In genomic region chr16:78743556-78743955, GRCh38 we compare ENCODE assay signal across 19 cellular contexts.
A peak's percentile ranks its signal among the peaks of the same experiment; 100 is the strongest.
DNase-seq lines count a peak whose midpoint lies in the region; ATAC-seq and TF ChIP-seq lines count a peak whose summit lies in the region.
"Had no signal": no experiment of that assay in that cellular context is flagged by ENCODE, and none has a peak within 500 bp of the region (broad histone marks: within the 10 kb centered on the region; RNA-seq: fewer than 3 reads in every experiment).

No MANE protein-coding gene starts in this region.

- H3K4me3 Mint-ChIP-seq in activated CD4-positive, alpha-beta T cell treated with anti-CD3 and anti-CD28 coated beads, Interleukin-2, amount 10 ng/mL, durations not matched to agents 24 days and 14 days = peak overlapping the region; percentile 66
- H3K4me3 Mint-ChIP-seq in activated naive CD8-positive, alpha-beta T cell treated with anti-CD3 and anti-CD28 coated beads, Interleukin-2, amount 10 ng/mL, durations not matched to agents 7 days and 5 days = no peak overlapping the region
- no peak overlapping the region for H3K4me3 Mint-ChIP-seq in nephron
- H3K4me3 Mint-ChIP-seq: neural crest cell had no signal

- no peak overlapping the region for H3K9ac ChIP-seq in OCI-LY3 (ENCODE audit: low read length)

- H2AFZ ChIP-seq in OCI-LY3 (ENCODE audit: low read depth, low read length) = peak overlapping the region; percentile 75; the same call in 1 of the 2 replicates

- H3K36me3 Mint-ChIP-seq in activated CD4-positive, alpha-beta T cell treated with anti-CD3 and anti-CD28 coated beads, Interleukin-2, amount 10 ng/mL, durations not matched to agents 24 days and 14 days (ENCODE audit: low read depth) = peaks cover 4% of the 10 kb centered on the region
- H3K36me3 Mint-ChIP-seq in activated naive CD8-positive, alpha-beta T cell treated with anti-CD3 and anti-CD28 coated beads, Interleukin-2, amount 10 ng/mL, durations not matched to agents 7 days and 5 days = peaks cover 13% of the 10 kb centered on the region
- no peaks in the 10 kb centered on the region for H3K36me3 Mint-ChIP-seq in nephron (ENCODE audit: low read depth)

- H3K9me3 Mint-ChIP-seq in activated CD4-positive, alpha-beta T cell treated with anti-CD3 and anti-CD28 coated beads, Interleukin-2, amount 10 ng/mL, durations not matched to agents 24 days and 14 days = peaks cover 6% of the 10 kb centered on the region
- H3K9me3 Mint-ChIP-seq in activated naive CD8-positive, alpha-beta T cell treated with anti-CD3 and anti-CD28 coated beads, Interleukin-2, amount 10 ng/mL, durations not matched to agents 7 days and 5 days = peaks cover 6% of the 10 kb centered on the region
- H3K9me3 Mint-ChIP-seq in nephron = no peaks in the 10 kb centered on the region
- H3K9me3 Mint-ChIP-seq: neural crest cell had no signal

- no peaks in the 10 kb centered on the region for H3K9me3 ChIP-seq in OCI-LY3 (ENCODE audit: insufficient read depth, low read length)
- H3K9me3 ChIP-seq: heart left ventricle, lower lobe of right lung, prostate gland, thyroid gland had no signal

- peaks cover 18% of the 10 kb centered on the region for H3K4me1 Mint-ChIP-seq in activated CD4-positive, alpha-beta T cell treated with anti-CD3 and anti-CD28 coated beads, Interleukin-2, amount 10 ng/mL, durations not matched to agents 24 days and 14 days
- peaks cover 11% of the 10 kb centered on the region for H3K4me1 Mint-ChIP-seq in activated naive CD8-positive, alpha-beta T cell treated with anti-CD3 and anti-CD28 coated beads, Interleukin-2, amount 10 ng/mL, durations not matched to agents 7 days and 5 days
- peaks cover 45% of the 10 kb centered on the region for H3K4me1 Mint-ChIP-seq in nephron

- no peak for TF ChIP-seq CTCF in OCI-LY3 (IDR thresholded peaks at IDR 0.05; ENCODE audit: low read depth, low read length)
- TF ChIP-seq CTCF in nephron (IDR thresholded peaks at IDR 0.05; ENCODE audit: unreplicated experiment in 3 of 3) = no peak

- no peak overlapping the region for H3K4me3 ChIP-seq in OCI-LY3 (ENCODE audit: low read length)
- H3K4me3 ChIP-seq: prostate gland, SK-N-MC, thyroid gland had no signal

- no peaks in the 10 kb centered on the region for H3K36me3 ChIP-seq in OCI-LY3 (replicated peaks; ENCODE audit: low read depth, low read length)
- H3K36me3 ChIP-seq: heart left ventricle, lower lobe of right lung, prostate gland, thyroid gland had no signal

- no peak overlapping the region for H3K4me2 ChIP-seq in OCI-LY3 (ENCODE audit: low read length)

- POLR2A ChIA-PET in activated naive CD8-positive, alpha-beta T cell treated with anti-CD3 and anti-CD28 coated beads, Interleukin-2, amount 10 ng/mL, durations not matched to agents 7 days and 5 days (lab: Charles Lee) = no interaction called here

- H3K27me3 Mint-ChIP-seq in activated CD4-positive, alpha-beta T cell treated with anti-CD3 and anti-CD28 coated beads, Interleukin-2, amount 10 ng/mL, durations not matched to agents 24 days and 14 days = no peaks in the 10 kb centered on the region
- no peaks in the 10 kb centered on the region for H3K27me3 Mint-ChIP-seq in activated naive CD8-positive, alpha-beta T cell treated with anti-CD3 and anti-CD28 coated beads, Interleukin-2, amount 10 ng/mL, durations not matched to agents 7 days and 5 days
- no peaks in the 10 kb centered on the region for H3K27me3 Mint-ChIP-seq in nephron (ENCODE audit: low read depth)

- H3K79me2 ChIP-seq in OCI-LY3 (ENCODE audit: low read length) = no peaks in the 10 kb centered on the region

- no peak for DNase-seq in activated CD4-positive, alpha-beta T cell treated with anti-CD3 and anti-CD28 coated beads, Interleukin-2, amount 10 ng/mL, durations not matched to agents 24 days and 14 days
- DNase-seq in activated CD4-positive, alpha-beta T cell treated with anti-CD3 and anti-CD28 coated beads for 4 hours = no peak
- DNase-seq in activated naive CD8-positive, alpha-beta T cell treated with anti-CD3 and anti-CD28 coated beads, Interleukin-2, amount 10 ng/mL, durations not matched to agents 7 days and 5 days = no peak
- no peak for DNase-seq in epidermal melanocyte (ENCODE audit: insufficient read length, low spot score)
- DNase-seq in Kasumi-1 (lab: John Stamatoyannopoulos, UW) = no peak
- no peak for DNase-seq in inferior parietal cortex (ENCODE audit: extremely low spot score)
- DNase-seq: 8988T, DMS53, heart left ventricle, lower lobe of right lung, NCI-H2171 treated with DMSO at 0.1 percent for 48 hours, NCI-H748 treated with DMSO at 0.1 percent for 48 hours, thyroid gland had no signal

- H4K20me1 ChIP-seq in OCI-LY3 (ENCODE audit: insufficient read depth, low read length) = no peaks in the 10 kb centered on the region

- H3K27ac Mint-ChIP-seq in activated CD4-positive, alpha-beta T cell treated with anti-CD3 and anti-CD28 coated beads, Interleukin-2, amount 10 ng/mL, durations not matched to agents 24 days and 14 days = peak overlapping the region; percentile 87
- peak overlapping the region; percentile 88 for H3K27ac Mint-ChIP-seq in activated naive CD8-positive, alpha-beta T cell treated with anti-CD3 and anti-CD28 coated beads, Interleukin-2, amount 10 ng/mL, durations not matched to agents 7 days and 5 days
- H3K27ac Mint-ChIP-seq in nephron = peak overlapping the region; percentile 2 to 22 (median 13)

- no peak overlapping the region for H3K27ac ChIP-seq in OCI-LY3 (ENCODE audit: low read length)
- H3K27ac ChIP-seq: C4-2B, prostate gland, SK-N-MC had no signal

- intact Hi-C loops in activated CD4-positive, alpha-beta T cell treated with anti-CD3 and anti-CD28 coated beads, Interleukin-2, amount 10 ng/mL, durations not matched to agents 24 days and 14 days (cut with micrococcal nuclease) = loop anchor here (1.0 to 5.0 kb wide), 3 partner anchors 25 to 1839 kb away; no protein-coding TSS in a partner anchor

- ATAC-seq in activated naive CD8-positive, alpha-beta T cell treated with anti-CD3 and anti-CD28 coated beads, Interleukin-2, amount 10 ng/mL, durations not matched to agents 7 days and 5 days (ENCODE audit: low read depth) = no peak

- peaks cover 19% of the 10 kb centered on the region for H3K4me1 ChIP-seq in OCI-LY3 (ENCODE audit: low read length)
- H3K4me1 ChIP-seq: lower lobe of right lung had no signal

- H3K27me3 ChIP-seq in OCI-LY3 (ENCODE audit: low read depth, low read length) = peaks cover 15% of the 10 kb centered on the region
- H3K27me3 ChIP-seq: heart left ventricle, thyroid gland had no signal

Comparison
In these comparisons a context has a peak if more than half of its experiments do, and no peak if none do; other contexts are left out.
1. H3K27ac Mint-ChIP-seq: peak in every context shown above with its lines; median percentile 88 in activated naive CD8-positive, alpha-beta T cell treated with anti-CD3 and anti-CD28 coated beads, Interleukin-2, amount 10 ng/mL, durations not matched to agents 7 days and 5 days; 87 in activated CD4-positive, alpha-beta T cell treated with anti-CD3 and anti-CD28 coated beads, Interleukin-2, amount 10 ng/mL, durations not matched to agents 24 days and 14 days; 13 in nephron.